1 cellular context compared by ENCODE assay signal in genomic region chr3:143001369-143002082, GRCh38.
TF ChIP-seq lines count a peak whose summit lies in the region.

Gene U2SURP, plus strand, starts transcription at chr3:143001570. Its CDS starts 59 bp downstream, at chr3:143001629.

TF ChIP-seq in HepG2, 621 proteins besides CTCF, POLR2A, EP300 and RAD21 (continued from another document and continues in another):
- TF ChIP-seq ZNF691 (CRISPR knock-in tag; IDR thresholded peaks at IDR 0.05; ENCODE audit: borderline replicate concordance, low read depth): peak; percentile 25; the same call in 1 of the 2 replicates
- TF ChIP-seq ZNF256 (CRISPR knock-in tag; conservative IDR thresholded peaks at IDR 0.05): no peak
- peak; percentile 84; the same call in 1 of the 2 replicates for TF ChIP-seq SNAI1 (CRISPR knock-in tag; IDR thresholded peaks at IDR 0.05; ENCODE audit: borderline replicate concordance)
- no peak for TF ChIP-seq ZNF496 (CRISPR knock-in tag; IDR thresholded peaks at IDR 0.05; ENCODE audit: insufficient replicate concordance)
- TF ChIP-seq SKI (IDR thresholded peaks at IDR 0.05; ENCODE audit: partially characterized antibody): peak; percentile 72
- 0 out of 2 replicates have a peak, but pooled peaks have one; percentile 4 for TF ChIP-seq KDM4B (CRISPR knock-in tag; IDR thresholded peaks at IDR 0.05)
- peak; percentile 55; the same call in 1 of the 2 replicates for TF ChIP-seq CBFB (CRISPR knock-in tag; IDR thresholded peaks at IDR 0.05)
- no peak for TF ChIP-seq EHMT2 (IDR thresholded peaks at IDR 0.05; ENCODE audit: borderline replicate concordance, low read depth, low read length)
- no peak for TF ChIP-seq CERS6 (CRISPR knock-in tag; IDR thresholded peaks at IDR 0.05)
- TF ChIP-seq ZNF20 (CRISPR knock-in tag; IDR thresholded peaks at IDR 0.05): no peak
- TF ChIP-seq TP53 (CRISPR knock-in tag; conservative IDR thresholded peaks at IDR 0.05): peak; percentile 93
- no peak for TF ChIP-seq SMARCE1 (IDR thresholded peaks at IDR 0.05; ENCODE audit: borderline replicate concordance)
- TF ChIP-seq DPF2 (CRISPR knock-in tag; IDR thresholded peaks at IDR 0.05; ENCODE audit: borderline replicate concordance, low read depth): peak; percentile 36; the same call in 1 of the 2 replicates
- TF ChIP-seq ZNF770 (CRISPR knock-in tag; IDR thresholded peaks at IDR 0.05): peak; percentile 29; the same call in 1 of the 2 replicates
- peak; percentile 83 for TF ChIP-seq MEIS1 (CRISPR knock-in tag; IDR thresholded peaks at IDR 0.05; ENCODE audit: borderline replicate concordance)
- peak; percentile 80; the same call in 1 of the 2 replicates for TF ChIP-seq KDM3A (CRISPR knock-in tag; IDR thresholded peaks at IDR 0.05; ENCODE audit: low read depth)
- peak; percentile 85 for TF ChIP-seq CHD2 (IDR thresholded peaks at IDR 0.05; ENCODE audit: low read depth, low read length)
- TF ChIP-seq GMEB2 (CRISPR knock-in tag; IDR thresholded peaks at IDR 0.05; ENCODE audit: low read depth): no peak
- TF ChIP-seq CHCHD3 (CRISPR knock-in tag; IDR thresholded peaks at IDR 0.05): no peak
- peak; percentile 50; the same call in 1 of the 2 replicates for TF ChIP-seq FOXP1 (IDR thresholded peaks at IDR 0.05)
- peak; percentile 54; the same call in 1 of the 2 replicates for TF ChIP-seq FOXP1 (CRISPR knock-in tag; IDR thresholded peaks at IDR 0.05)
- peak; percentile 83 to 90 for TF ChIP-seq HMGXB4 (CRISPR knock-in tag; IDR thresholded peaks at IDR 0.05; ENCODE audit: borderline replicate concordance in 1 of 2, low read depth in 1 of 2)
- no peak for TF ChIP-seq ZNF282 (IDR thresholded peaks at IDR 0.05; ENCODE audit: partially characterized antibody)
- TF ChIP-seq ZSCAN25 (CRISPR knock-in tag; IDR thresholded peaks at IDR 0.05): 0 out of 2 replicates have a peak, but pooled peaks have one; percentile 19
- no peak for TF ChIP-seq SMARCC2 (IDR thresholded peaks at IDR 0.05)
- TF ChIP-seq EEA1 (CRISPR knock-in tag; IDR thresholded peaks at IDR 0.05; ENCODE audit: borderline replicate concordance): no peak
- peak; percentile 66; the same call in 1 of the 2 replicates for TF ChIP-seq ZBTB4 (CRISPR knock-in tag; IDR thresholded peaks at IDR 0.05; ENCODE audit: borderline replicate concordance)
- 0 out of 2 replicates have a peak, but pooled peaks have one; percentile 32 for TF ChIP-seq ZBTB40 (IDR thresholded peaks at IDR 0.05)
- peak; percentile 81; the same call in 1 of the 2 replicates for TF ChIP-seq ZBTB40 (CRISPR knock-in tag; IDR thresholded peaks at IDR 0.05)
- peak; percentile 57; the same call in 1 of the 2 replicates for TF ChIP-seq ZNF768 (CRISPR knock-in tag; IDR thresholded peaks at IDR 0.05)
- peak; percentile 94 for TF ChIP-seq TGIF2 (CRISPR knock-in tag; IDR thresholded peaks at IDR 0.05)
- 0 out of 2 replicates have a peak, but pooled peaks have one; percentile 55 for TF ChIP-seq ZMAT3 (CRISPR knock-in tag; conservative IDR thresholded peaks at IDR 0.05)
- TF ChIP-seq KAT8 (CRISPR knock-in tag; IDR thresholded peaks at IDR 0.05): peak; percentile 96
- peak; percentile 69 for TF ChIP-seq STAT6 (CRISPR knock-in tag; IDR thresholded peaks at IDR 0.05; ENCODE audit: borderline replicate concordance)
- TF ChIP-seq RBM22 (optimal IDR thresholded peaks at IDR 0.05; ENCODE audit: low read length): peak; percentile 82
- TF ChIP-seq PLRG1 (conservative IDR thresholded peaks at IDR 0.05): no peak
